In the genomic region with DNA sequence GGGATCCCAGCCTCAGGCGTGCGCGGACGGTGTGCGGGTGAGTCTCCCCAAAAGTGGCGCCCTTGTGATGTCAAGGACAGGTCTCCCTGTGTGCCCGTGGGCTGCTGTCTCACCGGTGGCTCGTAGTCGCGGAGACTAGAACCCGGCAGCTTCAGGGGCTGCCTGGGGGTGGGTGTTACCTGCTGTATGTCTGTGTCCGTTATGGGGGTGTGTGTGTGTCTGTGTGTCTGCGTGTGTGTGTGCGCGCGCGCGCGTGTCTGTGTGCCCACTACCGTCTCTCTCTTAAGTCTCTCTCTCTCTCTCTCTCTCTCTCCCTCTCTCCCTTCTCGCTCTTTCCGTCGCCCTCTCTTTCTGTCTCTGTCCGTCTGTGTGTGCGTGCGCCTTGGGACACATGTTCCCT, we compare ENCODE assay signal across 8 cellular contexts.
DNase-seq lines count a peak whose midpoint lies in the region; ATAC-seq and TF ChIP-seq lines count a peak whose summit lies in the region.
"Not testable (repeated sequence)": the region's sequence is repeated elsewhere in the genome, so short reads cannot be mapped to it uniquely, and the experiment has no call there.

No MANE protein-coding gene starts in this region.

- not testable (repeated sequence) for H3K27ac ChIP-seq in AG04450 (ENCODE audit: low read depth, low read length)
- H3K27ac ChIP-seq in ascending aorta (peak overlapping the region; percentile 81 to 86), lung (ENCODE audit: low read depth in 1 of 2, low read length in 1 of 2) (peak overlapping the region; percentile 79 to 81), sigmoid colon (peak overlapping the region; percentile 77 to 85 (median 80))

- intact Hi-C loops in ascending aorta (cut with DNase I); sigmoid colon (cut with DNase I): not testable (repeated sequence)

- not testable (repeated sequence) for TF ChIP-seq CTCF in AG04450 (IDR thresholded peaks at IDR 0.05; ENCODE audit: low read depth, low read length); ascending aorta (IDR thresholded peaks at IDR 0.05); fibroblast of the aortic adventitia (IDR thresholded peaks at IDR 0.05; ENCODE audit: insufficient read depth, low read length); lung (IDR thresholded peaks at IDR 0.05; ENCODE audit: control extremely low read depth, extremely low read depth); sigmoid colon (IDR thresholded peaks at IDR 0.05)

- 0 to 1% methylated on average over 8 to 24 of the region's 27 CpGs for WGBS in lung, 2 donors
- WGBS in sigmoid colon, 2 donors = 0% methylated on average over 4 to 19 of the region's 27 CpGs

- H3K9me3 ChIP-seq in AG04450 (ENCODE audit: control insufficient read depth, insufficient read depth, low read length); ascending aorta; lung (ENCODE audit: control insufficient read depth in 2 of 2, insufficient read depth in 1 of 2, low read length in 1 of 2); sigmoid colon: not testable (repeated sequence)

- H3K36me3 ChIP-seq in ascending aorta; lung (ENCODE audit: control insufficient read depth in 2 of 2, insufficient read depth in 2 of 2, low read length in 2 of 2); sigmoid colon: not testable (repeated sequence)

- TF ChIP-seq EP300 in sigmoid colon (IDR thresholded peaks at IDR 0.05) = not testable (repeated sequence)

- H3K27me3 ChIP-seq in AG04450 (ENCODE audit: control insufficient read depth, insufficient read depth, low read length); ascending aorta; lung (ENCODE audit: control insufficient read depth, insufficient read depth); sigmoid colon: not testable (repeated sequence)

- CTCF ChIA-PET in AG04450 (lab: Charles Lee) = not testable (repeated sequence)

- TF ChIP-seq POLR2A in sigmoid colon (IDR thresholded peaks at IDR 0.05) = not testable (repeated sequence)

- ATAC-seq in GM21360 (IDR thresholded peaks at IDR 0.05; ENCODE audit: unreplicated experiment) = peak; percentile 54
- not testable (repeated sequence) for ATAC-seq in lung (ENCODE audit: insufficient read depth, low FRiP score)

- not testable (repeated sequence) for DNase-seq in AG04450 (ENCODE audit: low read depth, low spot score); lung (ENCODE audit: low spot score)
- DNase-seq in NCI-H1092 treated with DMSO at 0.1 percent for 48 hours (lab: John Stamatoyannopoulos, UW) = peak; percentile 48
- DNase-seq in T-helper 9 cell = peak; percentile 23
- peak in 1 of 2 donors; percentile 63 for DNase-seq in ascending aorta (ENCODE audit: low spot score in 2 of 2)
- peak; percentile 47 for DNase-seq in fibroblast of the aortic adventitia (ENCODE audit: low read depth)
- DNase-seq in sigmoid colon = peak; percentile 66

- H3K4me3 ChIP-seq in AG04450 (ENCODE audit: low read depth, low read length) = peak overlapping the region; percentile 71
- peak overlapping the region; percentile 63 to 81 for H3K4me3 ChIP-seq in ascending aorta
- H3K4me3 ChIP-seq in fibroblast of the aortic adventitia (ENCODE audit: low read depth, low read length) = peak overlapping the region; percentile 74
- peak overlapping the region; percentile 62 for H3K4me3 ChIP-seq in lung
- H3K4me3 ChIP-seq in sigmoid colon = peak overlapping the region; percentile 58 to 70 (median 60)

- POLR2A ChIA-PET in AG04450 (lab: Yijun Ruan, JAX) = not testable (repeated sequence)

- not testable (repeated sequence) for H3K4me1 ChIP-seq in ascending aorta; lung (ENCODE audit: control insufficient read depth in 2 of 2, insufficient read depth in 2 of 2, low read length in 2 of 2); sigmoid colon
